Comparison of ENCODE assay signal across 8 cellular contexts in genomic region chr14:102593841-102594170, GRCh38. TPM values are rescaled to one million over a fixed set of nuclear protein-coding genes. Genes with fewer than 3 reads are reported as not detected.
DNase-seq lines count a peak whose midpoint lies in the region; ATAC-seq, FAIRE-seq and TF ChIP-seq lines count a peak whose summit lies in the region.

No MANE protein-coding gene starts in this region.

- no peak for TF ChIP-seq CTCF in BE2C (IDR thresholded peaks at IDR 0.05; ENCODE audit: low read depth, low read length)
- peak in 1 of 3 experiments; percentile 40; a peak in 1 of 6 replicates for TF ChIP-seq CTCF in K562 (IDR thresholded peaks at IDR 0.05 in 2 of 3, conservative IDR thresholded peaks at IDR 0.05 in 1 of 3; ENCODE audit: insufficient read depth in 2 of 3, low read depth in 1 of 3, low read length in 3 of 3)

- no peak overlapping the region for H2BK15ac ChIP-seq in mesenchymal stem cell (ENCODE audit: low read depth, poor library complexity, severe bottlenecking)

- H3K9me3 ChIP-seq in BE2C: no peaks in the 10 kb centered on the region
- no peaks in the 10 kb centered on the region for H3K9me3 ChIP-seq in HUES6 (ENCODE audit: control insufficient read depth, insufficient read depth, low read depth, low read length)
- H3K9me3 ChIP-seq in K562 (replicated peaks; ENCODE audit: control insufficient read depth, insufficient read depth, low read depth, low read length): no peaks in the 10 kb centered on the region
- no peaks in the 10 kb centered on the region for H3K9me3 ChIP-seq in mesenchymal stem cell (ENCODE audit: control insufficient read depth, low read length)

- H2BK5ac ChIP-seq in mesenchymal stem cell (ENCODE audit: low read depth, low read length, poor library complexity, severe bottlenecking): no peak overlapping the region

- peak overlapping the region in 1 of 2 experiments; percentile 95 for H3K14ac ChIP-seq in mesenchymal stem cell (ENCODE audit: low read length in 2 of 2)

- H3K23ac ChIP-seq in mesenchymal stem cell (ENCODE audit: low read length in 2 of 2): no peak overlapping the region

- H2BK12ac ChIP-seq in mesenchymal stem cell (ENCODE audit: low read length in 2 of 2): no peak overlapping the region

- H4K91ac ChIP-seq in mesenchymal stem cell (ENCODE audit: low read length): no peak overlapping the region

- H3K27me3 ChIP-seq in BE2C (no peaks in the 10 kb centered on the region), HUES6 (ENCODE audit: control insufficient read depth, insufficient read depth, low read length) (no peaks in the 10 kb centered on the region), K562 (ENCODE audit: control insufficient read depth in 2 of 2, insufficient read depth in 2 of 2, low read length in 2 of 2) (no peaks in the 10 kb centered on the region), mesenchymal stem cell (ENCODE audit: control insufficient read depth in 1 of 2, insufficient read depth in 1 of 2, low read length in 2 of 2) (no peaks in the 10 kb centered on the region)

- BruUV-seq in K562 (replicated peaks; lab: Mats Ljungman, UMichigan): no TSS peak

- H3K4me1 ChIP-seq in BE2C: peaks cover 10% of the 10 kb centered on the region
- peaks cover 36% of the 10 kb centered on the region for H3K4me1 ChIP-seq in HUES6 (ENCODE audit: control insufficient read depth, insufficient read depth, low read length)
- peaks cover 13 to 36% of the 10 kb centered on the region in 2 experiments; a peak in 4 of 5 replicates for H3K4me1 ChIP-seq in K562 (replicated peaks in 1 of 2; ENCODE audit: control insufficient read depth in 2 of 2, insufficient read depth in 2 of 2, low read length in 2 of 2)
- H3K4me1 ChIP-seq in mesenchymal stem cell (ENCODE audit: control insufficient read depth, insufficient read depth, low read depth, low read length): peaks cover 20% of the 10 kb centered on the region

- TF ChIP-seq EP300 in K562 (IDR thresholded peaks at IDR 0.05; ENCODE audit: low read length): no peak

- no peak overlapping the region for H2AK5ac ChIP-seq in mesenchymal stem cell (ENCODE audit: low read length, severe bottlenecking)

- no peak overlapping the region for H2BK120ac ChIP-seq in mesenchymal stem cell (ENCODE audit: low read depth, low read length)

- no peaks in the 10 kb centered on the region for H4K20me1 ChIP-seq in K562 (replicated peaks; ENCODE audit: control insufficient read depth, insufficient read depth, low read length)

- H3K9ac ChIP-seq in HUES6 (ENCODE audit: low read length): peak overlapping the region; percentile 85
- H3K9ac ChIP-seq in K562 (ENCODE audit: insufficient read depth in 1 of 2, low read depth in 2 of 2, low read length in 2 of 2): peak overlapping the region; percentile 78 to 96
- H3K9ac ChIP-seq in mesenchymal stem cell (ENCODE audit: low read length): peak overlapping the region; percentile 90

- DNase-seq in BE2C: no peak
- DNase-seq in K562 (ENCODE audit: extremely low read depth in 1 of 4, low spot score in 3 of 4): no peak
- no peak for DNase-seq in mesenchymal stem cell
- no peak for DNase-seq in activated CD4-positive, CD25-positive, alpha-beta regulatory T cell treated with anti-CD3 and anti-CD28 coated beads, Interleukin-2, amount 50 U/mL, for 72 hours

- H2AFZ ChIP-seq in K562 (ENCODE audit: low read depth, low read length) (no peak overlapping the region), mesenchymal stem cell (ENCODE audit: low read depth, low read length) (no peak overlapping the region)

- H3K79me1 ChIP-seq in mesenchymal stem cell (replicated peaks; ENCODE audit: low read length, poor library complexity, severe bottlenecking): peaks cover 22% of the 10 kb centered on the region

- no peak overlapping the region; the same call in 1 of the 2 replicates for H3K27ac ChIP-seq in HUES6 (ENCODE audit: low read depth, low read length)
- H3K27ac ChIP-seq in K562 (ENCODE audit: extremely low read depth, low read depth, low read length): peak overlapping the region; percentile 84
- H3K27ac ChIP-seq in mesenchymal stem cell (ENCODE audit: low read length, poor library complexity, severe bottlenecking): no peak overlapping the region

- H3K9me1 ChIP-seq in K562 (ENCODE audit: control insufficient read depth, insufficient read depth, low read length): no peaks in the 10 kb centered on the region

- in situ Hi-C loops in K562 (cut with MboI): no loop called here

- no peak for FAIRE-seq in K562 (lab: Jason Lieb, UNC)

- ATAC-seq in K562: no peak
- no peak for ATAC-seq in HG03135 (IDR thresholded peaks at IDR 0.05; ENCODE audit: unreplicated experiment)
- ATAC-seq in GM21723 (IDR thresholded peaks at IDR 0.05; ENCODE audit: unreplicated experiment): no peak
- no peak for ATAC-seq in GM21528 (IDR thresholded peaks at IDR 0.05; ENCODE audit: low FRiP score, unreplicated experiment)

- 0% methylated on average over 6 of the region's 6 CpGs for WGBS in K562 (ENCODE audit: insufficient coverage, low coverage, missing lambda C conversion rate)
- WGBS in mesenchymal stem cell: 11% methylated on average over 5 of the region's 6 CpGs

- TF ChIP-seq POLR2A in K562 (conservative IDR thresholded peaks at IDR 0.05): no peak

- intact Hi-C loops in K562 (cut with micrococcal nuclease): loop anchor here (1.0 to 5.0 kb wide), 4 partner anchors 52 to 157 kb away; no protein-coding TSS in a partner anchor

- no peak overlapping the region for H3K4ac ChIP-seq in mesenchymal stem cell (ENCODE audit: low read depth in 1 of 2, low read length in 2 of 2)

- TF ChIP-seq RAD21 in K562 (CRISPR knock-in tag; conservative IDR thresholded peaks at IDR 0.05 in 1 of 2, IDR thresholded peaks at IDR 0.05 in 1 of 2): no peak

- no peak overlapping the region for H4K8ac ChIP-seq in mesenchymal stem cell (ENCODE audit: low read length)

- H3K4me3 ChIP-seq in BE2C (ENCODE audit: low read depth, low read length): peak overlapping the region; percentile 92
- H3K4me3 ChIP-seq in HUES6 (ENCODE audit: low read depth, low read length): peak overlapping the region; percentile 99
- peak overlapping the region; percentile 93 for H3K4me3 ChIP-seq in K562
- peak overlapping the region; percentile 91 to 98 for H3K4me3 ChIP-seq in mesenchymal stem cell (ENCODE audit: insufficient read depth in 1 of 2, low read depth in 1 of 2, low read length in 2 of 2)

- H3K36me3 ChIP-seq in BE2C (peaks cover 16% of the 10 kb centered on the region), HUES6 (ENCODE audit: control insufficient read depth, insufficient read depth, low read length) (peaks cover 1% of the 10 kb centered on the region; the same call in 1 of the 2 replicates), K562 (ENCODE audit: control insufficient read depth, insufficient read depth, low read length) (peaks cover 19% of the 10 kb centered on the region; the same call in 2 of the 3 replicates), mesenchymal stem cell (ENCODE audit: control insufficient read depth in 1 of 2, insufficient read depth in 2 of 2, low read depth in 1 of 2, low read length in 2 of 2) (no peaks in the 10 kb centered on the region)

- peaks cover 80% of the 10 kb centered on the region for H3K79me2 ChIP-seq in K562 (ENCODE audit: control insufficient read depth, insufficient read depth, low read length)

- POLR2A ChIA-PET in K562 (lab: Yijun Ruan, JAX): interaction anchor here (0.6 to 2.8 kb wide), 7 partner anchors 9 to 92 kb away, joined by 3 to 14 read pairs (median 5); no protein-coding TSS in a partner anchor

- H3K4me2 ChIP-seq in K562 (ENCODE audit: insufficient read depth, low read length) (peak overlapping the region; percentile 81), mesenchymal stem cell (ENCODE audit: low read length, poor library complexity, severe bottlenecking) (peak overlapping the region; percentile 100)

- CTCF ChIA-PET in K562 (lab: Yijun Ruan, JAX; ENCODE audit: low intra/inter-chr PET ratio): interaction anchor here (0.6 to 0.7 kb wide), 3 partner anchors 69 to 256 kb away, joined by 3 to 4 read pairs (median 3); no protein-coding TSS in a partner anchor

- peak overlapping the region in 1 of 2 experiments; percentile 96 for H3K18ac ChIP-seq in mesenchymal stem cell (ENCODE audit: low read depth in 1 of 2, low read length in 2 of 2)

TF ChIP-seq in K562, 482 proteins besides CTCF, POLR2A, EP300 and RAD21 (continues in another document):
- TF ChIP-seq ZNF76 (CRISPR knock-in tag; IDR thresholded peaks at IDR 0.05; ENCODE audit: borderline replicate concordance) (no peak), EWSR1 (IDR thresholded peaks at IDR 0.05; ENCODE audit: borderline replicate concordance, low read depth, partially characterized antibody) (no peak)

RNA-seq across cellular contexts. Expression of gene RCOR1, which starts 1.4 kb away (rescaled TPM):
- 25.1 TPM for polyA plus RNA-seq in BE2C (2012; ENCODE audit: insufficient read depth, insufficient read length, low read depth)
- 52.9 and 97.1 TPM in 2 replicates for total RNA-seq in K562 (2011; cell fraction: chromatin; rRNA removed; ENCODE audit: low replicate concordance)
- 37.2 and 37.4 TPM in 2 replicates for total RNA-seq in K562 (2011; cell fraction: nucleolus; rRNA removed)
- total RNA-seq in K562 (2011; cell fraction: nucleoplasm; rRNA removed): 55.9 and 83.7 TPM in 2 replicates
- total RNA-seq in K562 (2014; rRNA removed): 12.8 and 14.5 TPM in 2 replicates
- 28.4 and 34.6 TPM in 2 replicates for total RNA-seq in K562 (2014; rRNA removed; fragmentation: Illumina TruSeq; extraction: Trizol)
- 20.9 and 21.6 TPM in 2 replicates for total RNA-seq in K562 (2015; rRNA removed; fragmentation: Illumina TruSeq; extraction: Trizol)
- 39.9 and 47.9 TPM in 2 replicates for total RNA-seq in K562 (2021)
- polyA plus RNA-seq in K562 (2011; rRNA removed): 28.7 and 29.3 TPM in 2 replicates
- 14.3 and 23.5 TPM in 2 replicates for polyA plus RNA-seq in K562 (2011; cell fraction: cytosol; rRNA removed)
- polyA plus RNA-seq in K562 (2011; cell fraction: nucleus; rRNA removed): 28.5 and 38.9 TPM in 2 replicates
- 21.9 and 22.8 TPM in 2 replicates for polyA plus RNA-seq in K562 (2012)
- polyA plus RNA-seq in K562 (2014; fragmentation: Illumina TruSeq; extraction: Trizol): 35.3 and 35.6 TPM in 2 replicates
- 10 to 100 TPM in 1 of 2 experiments, 1 to 10 TPM in 1; 8.5 to 10.9 TPM for polyA plus RNA-seq in K562 (2014; fragmentation: Nextera tagmentation; extraction: Ambion mirVana)
- polyA plus RNA-seq in K562 (2014; rRNA removed): 16.9 and 19.1 TPM in 2 replicates
- 34.1 and 35.8 TPM in 2 replicates for polyA minus RNA-seq in K562 (2011; rRNA and poly(A)+ RNA removed)
- 22.5 and 26.1 TPM in 2 replicates for polyA minus RNA-seq in K562 (2011; cell fraction: cytosol; rRNA and poly(A)+ RNA removed)
- polyA minus RNA-seq in K562 (2011; cell fraction: nucleus; rRNA and poly(A)+ RNA removed): 12.4 and 24.8 TPM in 2 replicates
- polyA plus RNA-seq in mesenchymal stem cell (2013, experiment 1 of 2): 13.8 TPM
- 13.5 TPM for polyA plus RNA-seq in mesenchymal stem cell (2013, experiment 2 of 2)
